In the genomic region with DNA sequence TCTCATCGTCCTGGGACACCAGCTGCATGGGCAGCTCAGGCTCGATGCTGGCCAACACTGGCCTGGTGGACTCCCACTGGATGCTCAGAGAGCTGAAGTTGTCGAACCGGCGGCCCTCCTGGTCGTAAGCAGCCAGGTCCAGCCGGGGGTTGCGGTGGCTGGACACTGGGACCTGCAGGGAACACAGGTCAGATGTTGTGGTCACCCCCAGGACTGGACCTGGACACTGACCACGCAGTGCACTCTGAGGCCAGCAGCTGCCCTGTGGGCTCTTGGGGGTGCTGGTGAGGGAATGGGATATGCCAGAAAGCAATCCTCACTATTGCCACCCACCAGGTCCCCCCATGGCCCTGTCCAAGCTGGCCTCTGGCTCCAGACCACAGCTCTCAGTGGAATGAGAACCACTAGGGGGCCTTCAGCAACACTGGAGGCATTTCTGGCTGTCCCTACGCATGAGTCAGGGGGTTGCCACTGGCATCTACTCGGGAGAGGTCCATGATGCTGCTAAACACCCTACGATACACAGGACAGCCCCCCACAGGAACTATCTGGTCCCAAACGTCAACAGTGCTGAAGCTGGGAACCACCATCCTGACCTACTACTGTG, we compare ENCODE assay signal across 12 cellular contexts.
DNase-seq lines count a peak whose midpoint lies in the region; ATAC-seq and TF ChIP-seq lines count a peak whose summit lies in the region.
"Had no signal": no experiment of that assay in that cellular context is flagged by ENCODE, and none has a peak within 500 bp of the region (broad histone marks: within the 10 kb centered on the region; RNA-seq: fewer than 3 reads in every experiment).

No MANE protein-coding gene starts in this region.

- peaks cover 99% of the 10 kb centered on the region for H3K36me3 Mint-ChIP-seq in activated T-cell treated with anti-CD3 and anti-CD28 coated beads, Interleukin-2, amount 50 U/mL, for 24 hours (ENCODE audit: low read depth)

- intact Hi-C loops in posterior cingulate gyrus (cut with DNase I) = no loop called here

- H3K4me3 ChIP-seq in NT2/D1 (ENCODE audit: insufficient read length, low read depth) (no peak overlapping the region), retinal pigment epithelial cell (ENCODE audit: low read length) (no peak overlapping the region)
- no peak overlapping the region for H3K4me3 ChIP-seq in effector memory CD4-positive, alpha-beta T cell (ENCODE audit: insufficient read depth, low read depth, low read length, poor library complexity, severe bottlenecking)
- H3K4me3 ChIP-seq: lung, tibial nerve had no signal

- H3K27me3 Mint-ChIP-seq in activated T-cell treated with anti-CD3 and anti-CD28 coated beads, Interleukin-2, amount 50 U/mL, for 24 hours = no peaks in the 10 kb centered on the region

- peaks cover 35% of the 10 kb centered on the region for H3K36me3 ChIP-seq in NT2/D1 (ENCODE audit: insufficient read depth, insufficient read length, low read length)
- peaks cover 81% of the 10 kb centered on the region for H3K36me3 ChIP-seq in effector memory CD4-positive, alpha-beta T cell (ENCODE audit: control insufficient read depth, insufficient read depth, low read length)

- H3K9me3 Mint-ChIP-seq in activated T-cell treated with anti-CD3 and anti-CD28 coated beads, Interleukin-2, amount 50 U/mL, for 24 hours = no peaks in the 10 kb centered on the region

- peaks cover 52% of the 10 kb centered on the region for H3K4me1 Mint-ChIP-seq in activated T-cell treated with anti-CD3 and anti-CD28 coated beads, Interleukin-2, amount 50 U/mL, for 24 hours (ENCODE audit: low read depth)

- H3K4me1 ChIP-seq in NT2/D1 (ENCODE audit: insufficient read depth, insufficient read length) = peaks cover 28% of the 10 kb centered on the region
- H3K4me1 ChIP-seq in effector memory CD4-positive, alpha-beta T cell (ENCODE audit: control insufficient read depth, insufficient read depth, low read length, poor library complexity, severe bottlenecking) = peaks cover 9% of the 10 kb centered on the region

- peak overlapping the region; percentile 1 for H3K27ac ChIP-seq in effector memory CD4-positive, alpha-beta T cell (ENCODE audit: insufficient read depth, low read length, poor library complexity, severe bottlenecking)
- H3K27ac ChIP-seq: epithelial cell of prostate, tibial nerve had no signal

- H3K9me3 ChIP-seq in NT2/D1 (ENCODE audit: insufficient read depth, low read length) = no peaks in the 10 kb centered on the region
- H3K9me3 ChIP-seq in effector memory CD4-positive, alpha-beta T cell (ENCODE audit: control insufficient read depth, low read length) = no peaks in the 10 kb centered on the region
- H3K9me3 ChIP-seq: tibial nerve had no signal

- peak overlapping the region; percentile 93 for H3K27ac Mint-ChIP-seq in activated T-cell treated with anti-CD3 and anti-CD28 coated beads, Interleukin-2, amount 50 U/mL, for 24 hours

- ATAC-seq in HG03460 (IDR thresholded peaks at IDR 0.05; ENCODE audit: unreplicated experiment) = no peak

- DNase-seq in activated T-cell treated with anti-CD3 and anti-CD28 coated beads, Interleukin-2, amount 50 U/mL, for 24 hours = no peak
- DNase-seq in activated T-cell treated with anti-CD3 and anti-CD28 coated beads for 4 hours (no peak), NT2/D1 (ENCODE audit: low read depth, low spot score) (no peak), retinal pigment epithelial cell (ENCODE audit: low read depth) (no peak), posterior cingulate gyrus (no peak), NCI-H2081 treated with DMSO at 0.1 percent for 48 hours (lab: John Stamatoyannopoulos, UW) (no peak)
- no peak for DNase-seq in effector memory CD4-positive, alpha-beta T cell
- DNase-seq: NCI-H1092 had no signal

- H3K9ac ChIP-seq in NT2/D1 (ENCODE audit: insufficient read length, low read depth) = peak overlapping the region; percentile 43

- no peak overlapping the region for H3K4me3 Mint-ChIP-seq in activated T-cell treated with anti-CD3 and anti-CD28 coated beads, Interleukin-2, amount 50 U/mL, for 24 hours

- peak; percentile 54 for TF ChIP-seq CTCF in retinal pigment epithelial cell (conservative IDR thresholded peaks at IDR 0.05; ENCODE audit: low read depth, low read length)

- H3K27me3 ChIP-seq in NT2/D1 (ENCODE audit: insufficient read depth, insufficient read length) = no peaks in the 10 kb centered on the region
- H3K27me3 ChIP-seq in effector memory CD4-positive, alpha-beta T cell (replicated peaks; ENCODE audit: control insufficient read depth, insufficient read depth, low read length, poor library complexity, severe bottlenecking) = no peaks in the 10 kb centered on the region
- H3K27me3 ChIP-seq: tibial nerve had no signal
